In genomic region chr12:11758838-11759509, GRCh38 we compare ENCODE assay signal across 10 cellular contexts.
DNase-seq lines count a peak whose midpoint lies in the region; ATAC-seq and TF ChIP-seq lines count a peak whose summit lies in the region.
"Had no signal": no experiment of that assay in that cellular context is flagged by ENCODE, and none has a peak within 500 bp of the region (broad histone marks: within the 10 kb centered on the region; RNA-seq: fewer than 3 reads in every experiment).

No MANE protein-coding gene starts in this region.

- peaks cover 73% of the 10 kb centered on the region for H3K4me1 Mint-ChIP-seq in activated B cell treated with CpG ODN at 0.5 μM for 24 hours
- H3K4me1 Mint-ChIP-seq in activated T-helper 2 cell treated with anti-CD3 and anti-CD28 coated beads, Interferon-gamma antibody, Interleukin-2, Interleukin-4, amounts not matched to agents 10 μg/mL and 5 μg/mL and 100 μg/mL, durations not matched to agents 14 hours and 24 hours and 36 hours (ENCODE audit: low read depth), result peaks cover 24% of the 10 kb centered on the region

- intact Hi-C loops in activated B cell treated with CpG ODN at 0.5 μM for 24 hours (cut with micrococcal nuclease), result loop anchor here (1.0 kb wide), 1 partner anchor 9 kb away; no protein-coding TSS in a partner anchor
- intact Hi-C loops in activated T-helper 2 cell treated with anti-CD3 and anti-CD28 coated beads, Interferon-gamma antibody, Interleukin-2, Interleukin-4, amounts not matched to agents 10 μg/mL and 5 μg/mL and 100 μg/mL, durations not matched to agents 14 hours and 24 hours and 36 hours (cut with micrococcal nuclease), result no loop called here

- DNase-seq in AG04450 (ENCODE audit: low read depth, low spot score), result no peak
- no peak for DNase-seq in activated B cell treated with CpG ODN at 0.5 μM for 24 hours
- DNase-seq in medulla oblongata (ENCODE audit: extremely low spot score), result peak; percentile 61
- no peak for DNase-seq in activated T-helper 2 cell treated with anti-CD3 and anti-CD28 coated beads, Interferon-gamma antibody, Interleukin-2, Interleukin-4, amounts not matched to agents 10 μg/mL and 5 μg/mL and 100 μg/mL, durations not matched to agents 14 hours and 24 hours and 36 hours (ENCODE audit: low spot score)
- no peak for DNase-seq in NCI-H2196 (lab: John Stamatoyannopoulos, UW; ENCODE audit: unreplicated experiment)
- no peak for DNase-seq in activated CD8-positive, alpha-beta memory T cell treated with anti-CD3 and anti-CD28 coated beads, Interleukin-2, amount 50 U/mL, for 48 hours
- DNase-seq: NCI-H2107 had no signal

- peaks cover 38% of the 10 kb centered on the region for H3K36me3 Mint-ChIP-seq in activated B cell treated with CpG ODN at 0.5 μM for 24 hours (ENCODE audit: low read depth)
- peaks cover 59% of the 10 kb centered on the region for H3K36me3 Mint-ChIP-seq in activated T-helper 2 cell treated with anti-CD3 and anti-CD28 coated beads, Interferon-gamma antibody, Interleukin-2, Interleukin-4, amounts not matched to agents 10 μg/mL and 5 μg/mL and 100 μg/mL, durations not matched to agents 14 hours and 24 hours and 36 hours (ENCODE audit: low read depth)

- H3K27me3 ChIP-seq in AG04450 (ENCODE audit: control insufficient read depth, insufficient read depth, low read length), result no peaks in the 10 kb centered on the region

- H3K27ac Mint-ChIP-seq in activated B cell treated with CpG ODN at 0.5 μM for 24 hours, result peak overlapping the region; percentile 91
- H3K27ac Mint-ChIP-seq in activated T-helper 2 cell treated with anti-CD3 and anti-CD28 coated beads, Interferon-gamma antibody, Interleukin-2, Interleukin-4, amounts not matched to agents 10 μg/mL and 5 μg/mL and 100 μg/mL, durations not matched to agents 14 hours and 24 hours and 36 hours, result no peak overlapping the region

- peak overlapping the region; percentile 59 for H3K4me3 Mint-ChIP-seq in activated B cell treated with CpG ODN at 0.5 μM for 24 hours
- no peak overlapping the region for H3K4me3 Mint-ChIP-seq in activated T-helper 2 cell treated with anti-CD3 and anti-CD28 coated beads, Interferon-gamma antibody, Interleukin-2, Interleukin-4, amounts not matched to agents 10 μg/mL and 5 μg/mL and 100 μg/mL, durations not matched to agents 14 hours and 24 hours and 36 hours (ENCODE audit: low read depth)
- H3K4me3 Mint-ChIP-seq: central memory CD8-positive, alpha-beta T cell had no signal

- ATAC-seq in GM21390 (IDR thresholded peaks at IDR 0.05; ENCODE audit: unreplicated experiment) (peak; percentile 37), activated B cell treated with CpG ODN at 0.5 μM for 24 hours (ENCODE audit: low read depth) (peak; percentile 74), GM19035 (IDR thresholded peaks at IDR 0.05; ENCODE audit: unreplicated experiment) (no peak)

- POLR2A ChIA-PET in AG04450 (lab: Yijun Ruan, JAX) (interaction anchor here (0.7 to 0.8 kb wide), 3 partner anchors 20 to 109 kb away, joined by 3 to 4 read pairs (median 3); partner anchors contain the start of gene ETV6), activated B cell treated with CpG ODN at 0.5 μM for 24 hours (lab: Charles Lee) (interaction anchor here (0.7 to 13.3 kb wide), 9 partner anchors 10 to 251 kb away, joined by 3 to 433 read pairs (median 7); partner anchors contain the start of gene ETV6)

- CTCF ChIA-PET in AG04450 (lab: Charles Lee) (interaction anchor here (0.5 kb wide), 1 partner anchor 133 kb away, joined by 3 read pairs; no protein-coding TSS in a partner anchor), activated B cell treated with CpG ODN at 0.5 μM for 24 hours (lab: Charles Lee) (interaction anchor here (1.0 to 2.6 kb wide), 4 partner anchors 11 to 274 kb away, joined by 4 to 15 read pairs (median 4); no protein-coding TSS in a partner anchor)

- no peaks in the 10 kb centered on the region for H3K9me3 Mint-ChIP-seq in activated B cell treated with CpG ODN at 0.5 μM for 24 hours
- no peaks in the 10 kb centered on the region for H3K9me3 Mint-ChIP-seq in activated T-helper 2 cell treated with anti-CD3 and anti-CD28 coated beads, Interferon-gamma antibody, Interleukin-2, Interleukin-4, amounts not matched to agents 10 μg/mL and 5 μg/mL and 100 μg/mL, durations not matched to agents 14 hours and 24 hours and 36 hours
- H3K9me3 Mint-ChIP-seq: central memory CD8-positive, alpha-beta T cell had no signal

- H3K4me3 ChIP-seq in AG04450 (ENCODE audit: low read depth, low read length), result no peak overlapping the region

- H3K27me3 Mint-ChIP-seq in activated B cell treated with CpG ODN at 0.5 μM for 24 hours, result no peaks in the 10 kb centered on the region
- no peaks in the 10 kb centered on the region for H3K27me3 Mint-ChIP-seq in activated T-helper 2 cell treated with anti-CD3 and anti-CD28 coated beads, Interferon-gamma antibody, Interleukin-2, Interleukin-4, amounts not matched to agents 10 μg/mL and 5 μg/mL and 100 μg/mL, durations not matched to agents 14 hours and 24 hours and 36 hours (ENCODE audit: low read depth)
- H3K27me3 Mint-ChIP-seq: central memory CD8-positive, alpha-beta T cell had no signal

- H3K27ac ChIP-seq in AG04450 (ENCODE audit: low read depth, low read length), result peak overlapping the region; percentile 60

- TF ChIP-seq CTCF in AG04450 (IDR thresholded peaks at IDR 0.05; ENCODE audit: low read depth, low read length), result no peak
- TF ChIP-seq CTCF in activated B cell treated with CpG ODN at 0.5 μM for 24 hours (IDR thresholded peaks at IDR 0.05), result no peak

- no peaks in the 10 kb centered on the region for H3K9me3 ChIP-seq in AG04450 (ENCODE audit: control insufficient read depth, insufficient read depth, low read length)
